ENCODE assay signal across 24 cellular contexts in genomic region chr4:63814171-63814964, GRCh38.
"Had no signal": no experiment of that assay in that cellular context is flagged by ENCODE, and none has a peak within 500 bp of the region (broad histone marks: within the 10 kb centered on the region; RNA-seq: fewer than 3 reads in every experiment).

No MANE protein-coding gene starts in this region.

- DNase-seq: cortex of kidney; dorsolateral prefrontal cortex; effector CD8-positive, alpha-beta T cell; heart right ventricle; hypothalamus; mammary epithelial cell; naive thymus-derived CD4-positive, alpha-beta T cell; nephron progenitor cell; ovary; stimulated activated CD4-positive, alpha-beta T cell treated with anti-CD3 and anti-CD28 coated beads, Interleukin-4, amount 100 ng/mL, for 1 hour; stimulated activated CD8-positive, alpha-beta memory T cell treated with anti-CD3 and anti-CD28 coated beads, Interleukin-4, amount 100 ng/mL, for 48 hours; stomach; substantia nigra; trophoblast cell had no signal

- H3K27ac ChIP-seq: dorsolateral prefrontal cortex, heart right ventricle, neutrophil, ovary, right atrium auricular region, stomach, vagina had no signal

- H3K4me3 ChIP-seq: dorsolateral prefrontal cortex, heart right ventricle, ovary, right atrium auricular region, smooth muscle cell, stomach, vagina had no signal

- H3K27me3 ChIP-seq: dorsolateral prefrontal cortex, heart right ventricle, neutrophil, ovary, right atrium auricular region, stomach, vagina had no signal

- H3K36me3 ChIP-seq: heart right ventricle, neutrophil, ovary, right atrium auricular region, stomach, vagina had no signal

- ATAC-seq: esophagus mucosa; heart right ventricle; left lobe of liver; naive thymus-derived CD4-positive, alpha-beta T cell; stimulated activated effector memory CD8-positive, alpha-beta T cell treated with anti-CD3 and anti-CD28 coated beads, Interleukin-12 subunit alpha, Interleukin-12 subunit beta, amount 100 ng/mL, for 72 hours had no signal

- FAIRE-seq: endometrium, frontal cortex, islet of Langerhans had no signal

- H3K9me3 ChIP-seq: neutrophil, ovary, right atrium auricular region, vagina had no signal

- H3K4me1 ChIP-seq: heart right ventricle, right atrium auricular region, stomach, vagina had no signal
